ENCODE assay signal across 8 cellular contexts in the genomic region with DNA sequence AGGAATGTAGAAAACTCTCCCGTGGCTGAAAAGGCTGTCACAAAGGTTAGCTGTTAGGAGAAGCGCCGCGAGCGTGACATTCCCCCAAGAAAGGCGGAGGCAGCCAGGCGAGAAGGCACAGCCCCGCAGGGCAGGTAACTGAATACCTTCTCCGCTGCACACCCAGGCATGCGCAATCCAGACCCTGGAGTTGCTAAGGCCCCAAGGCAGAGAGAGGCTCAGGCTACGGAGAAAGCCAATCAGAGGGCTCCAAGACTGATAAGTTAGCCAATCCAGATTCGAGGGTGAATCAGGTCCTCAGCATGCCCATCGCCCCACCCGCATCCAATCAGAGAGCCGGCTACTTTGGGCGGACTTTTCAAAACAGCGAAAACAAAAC. TPM values are rescaled to one million over a fixed set of nuclear protein-coding genes. Genes with fewer than 3 reads are reported as not detected.
DNase-seq lines count a peak whose midpoint lies in the region; ATAC-seq, FAIRE-seq and TF ChIP-seq lines count a peak whose summit lies in the region.

No MANE protein-coding gene starts in this region.

- H3K9ac ChIP-seq in mammary epithelial cell (ENCODE audit: insufficient read depth, low read length) = peak overlapping the region; percentile 96

- CTCF ChIA-PET in A549 (lab: Yijun Ruan, JAX) (no interaction called here), mammary epithelial cell (lab: Charles Lee; ENCODE audit: low non-redundant PET) (interaction anchor here (0.7 kb wide), 1 partner anchor 682 kb away, joined by 7 read pairs; no protein-coding TSS in a partner anchor)

- ATAC-seq in A549 = peak; percentile 91 to 95
- peak; percentile 80 for ATAC-seq in HG03064 (IDR thresholded peaks at IDR 0.05; ENCODE audit: low read depth, unreplicated experiment)

- no peak for TF ChIP-seq RAD21 in A549 (conservative IDR thresholded peaks at IDR 0.05 in 1 of 2, IDR thresholded peaks at IDR 0.05 in 1 of 2)

- 2% methylated on average over 16 of the region's 17 CpGs for WGBS in A549 (ENCODE audit: missing lambda C conversion rate)
- WGBS in mammary epithelial cell (ENCODE audit: low coverage, missing lambda C conversion rate) = 0% methylated on average over 17 of the region's 17 CpGs

- dilution Hi-C loops in mammary epithelial cell (cut with HindIII; ENCODE audit: low sequenced_read_pairs) = no loop called here

- H3K4me2 ChIP-seq in A549 (peak overlapping the region; percentile 92), mammary epithelial cell (ENCODE audit: insufficient read depth, low read depth, low read length) (peak overlapping the region; percentile 88)

- no peaks in the 10 kb centered on the region for H3K27me3 ChIP-seq in mammary epithelial cell (ENCODE audit: insufficient read depth, low read length)

- FAIRE-seq in A549 (lab: Jason Lieb, UNC) (peak; percentile 28), TTC549 (lab: Jason Lieb, UNC) (peak; percentile 98)

- TF ChIP-seq POLR2A in A549 (IDR thresholded peaks at IDR 0.05; ENCODE audit: low read length) = peak; percentile 62
- TF ChIP-seq POLR2A in GM18526 (IDR thresholded peaks at IDR 0.05; ENCODE audit: extremely low read depth, insufficient read length) = peak; percentile 58

- BruUV-seq in mammary epithelial cell (replicated peaks; lab: Mats Ljungman, UMichigan) = no TSS peak

- H3K79me2 ChIP-seq in mammary epithelial cell (ENCODE audit: insufficient read depth, low read length) = peaks cover 36% of the 10 kb centered on the region

- peak; percentile 95 to 98 for DNase-seq in A549 (ENCODE audit: low read depth in 1 of 2, low spot score in 1 of 2)
- DNase-seq in NCI-H2107 (lab: John Stamatoyannopoulos, UW) = peak; percentile 85
- DNase-seq in mammary epithelial cell = peak; percentile 100

- no peak for TF ChIP-seq EP300 in A549 (IDR thresholded peaks at IDR 0.05)

- in situ Hi-C loops in mammary epithelial cell (cut with MboI; ENCODE audit: low sequenced_read_pairs in 2 of 2) = no loop called here

- intact Hi-C loops in mammary epithelial cell (cut with micrococcal nuclease) = loop anchor here (1.0 kb wide), 2 partner anchors 47 to 80 kb away; no protein-coding TSS in a partner anchor

- H2AFZ ChIP-seq in mammary epithelial cell (ENCODE audit: low read depth, low read length) = peak overlapping the region; percentile 97

- no peaks in the 10 kb centered on the region for H4K20me1 ChIP-seq in mammary epithelial cell (ENCODE audit: insufficient read depth, low read length)

- H3K9me3 ChIP-seq in A549 (no peaks in the 10 kb centered on the region), mammary epithelial cell (replicated peaks; ENCODE audit: insufficient read depth, low read length) (no peaks in the 10 kb centered on the region), iPS-18c (ENCODE audit: control insufficient read depth, insufficient read depth, low read length) (no peaks in the 10 kb centered on the region)

- POLR2A ChIA-PET in A549 (lab: Yijun Ruan, JAX) = interaction anchor here (1.2 kb wide), 1 partner anchor 10 kb away, joined by 3 read pairs; no protein-coding TSS in a partner anchor

- H3K4me3 ChIP-seq in A549 = peak overlapping the region; percentile 80
- peak overlapping the region; percentile 91 to 99 (median 99) for H3K4me3 ChIP-seq in mammary epithelial cell (replicated peaks in 1 of 3; ENCODE audit: insufficient read depth in 1 of 3, low read depth in 2 of 3, low read length in 3 of 3)
- peak overlapping the region; percentile 96; the same call in 1 of the 2 replicates for H3K4me3 ChIP-seq in iPS-18c (ENCODE audit: insufficient read depth, low read depth, low read length)
- H3K4me3 ChIP-seq in skin epidermis = peak overlapping the region; percentile 71 to 100 (median 95)

- peaks cover 12% of the 10 kb centered on the region for H3K36me3 ChIP-seq in mammary epithelial cell (ENCODE audit: insufficient read depth, low read length)

- H3K27ac ChIP-seq in A549 = peak overlapping the region; percentile 76 to 99
- H3K27ac ChIP-seq in mammary epithelial cell (ENCODE audit: insufficient read depth, low read depth, low read length) = peak overlapping the region; percentile 96
- peak overlapping the region; percentile 75 to 98 (median 88) for H3K27ac ChIP-seq in skin epidermis

- TF ChIP-seq CTCF in A549 (IDR thresholded peaks at IDR 0.05) (no peak), mammary epithelial cell (conservative IDR thresholded peaks at IDR 0.05 in 1 of 2, IDR thresholded peaks at IDR 0.05 in 1 of 2; ENCODE audit: extremely low read depth in 1 of 2, insufficient read depth in 1 of 2, low read depth in 1 of 2, low read length in 2 of 2) (no peak)

- peaks cover 12% of the 10 kb centered on the region; the same call in 2 of the 3 replicates for H3K4me1 ChIP-seq in A549
- H3K4me1 ChIP-seq in mammary epithelial cell (ENCODE audit: insufficient read depth, low read length) = peaks cover 21% of the 10 kb centered on the region

TF ChIP-seq in A549, 52 proteins besides CTCF, POLR2A, EP300 and RAD21:
- TF ChIP-seq RFX5 (IDR thresholded peaks at IDR 0.05) = peak; percentile 97
- TF ChIP-seq E2F6 (IDR thresholded peaks at IDR 0.05; ENCODE audit: borderline replicate concordance, low read depth) = no peak
- no peak for TF ChIP-seq CBX8 (IDR thresholded peaks at IDR 0.05)
- no peak; a peak in 1 of 5 replicates for TF ChIP-seq JUN (IDR thresholded peaks at IDR 0.05)
- no peak for TF ChIP-seq ESRRA (IDR thresholded peaks at IDR 0.05; ENCODE audit: borderline replicate concordance, low read length)

RNA-seq across cellular contexts. Expression of gene CCNG2, which starts 0.5 kb away (rescaled TPM):
- polyA plus RNA-seq in A549 (2011; rRNA removed) = 9.8 and 10.2 TPM in 2 replicates
- polyA plus RNA-seq in A549 (2012; cell fraction: cytosol; rRNA removed) = 0.91 and 1.2 TPM in 2 replicates
- polyA plus RNA-seq in A549 (2012; cell fraction: nucleus; rRNA removed) = 0.44 and 0.98 TPM in 2 replicates
- 2.1 to 4.5 TPM (median 3.9 TPM) in 3 replicates for polyA plus RNA-seq in A549 (2017; fragmentation: RNase III; extraction: RNeasy Plus Mini Kit Qiagen cat#74134 plus additional on column Dnase treatment)
- 1.9 and 2.1 TPM in 2 replicates for polyA minus RNA-seq in A549 (2011; rRNA and poly(A)+ RNA removed)
- 10 to 100 TPM; 45.8 to 80.2 TPM for total RNA-seq in mammary epithelial cell
- 24.2 TPM for polyA plus RNA-seq in mammary epithelial cell
- polyA minus RNA-seq in mammary epithelial cell = 53.7 TPM

Comparison
In these comparisons a context has a peak if more than half of its experiments do, and no peak if none do; other contexts are left out.
1. Peak in every context shown above with its lines: DNase-seq, ATAC-seq, H3K4me3 ChIP-seq and H3K27ac ChIP-seq.